Comparison of ENCODE assay signal across 9 cellular contexts in the genomic region with DNA sequence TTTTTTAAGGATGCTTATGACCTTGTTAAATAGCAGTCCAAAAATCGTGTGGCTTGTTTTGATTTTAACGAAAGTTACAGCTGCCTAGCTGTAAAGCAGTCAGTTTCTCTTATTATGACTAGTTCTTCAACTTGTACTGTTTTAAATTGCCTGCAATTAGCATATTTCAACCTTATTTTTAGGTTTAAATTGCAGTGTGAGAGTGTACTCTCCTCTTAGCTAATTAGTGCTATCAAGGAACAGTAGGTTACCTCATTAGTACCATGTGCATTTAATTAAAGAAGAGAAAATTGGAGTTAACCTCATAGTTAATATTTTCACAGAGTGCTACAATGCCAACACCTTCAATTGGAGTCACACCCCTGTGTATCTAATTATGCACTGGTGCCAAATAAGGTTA.
"Had no signal": no experiment of that assay in that cellular context is flagged by ENCODE, and none has a peak within 500 bp of the region (broad histone marks: within the 10 kb centered on the region; RNA-seq: fewer than 3 reads in every experiment).

No MANE protein-coding gene starts in this region.

- H3K27ac ChIP-seq: HL-60, KMS-11 had no signal

- FAIRE-seq: H1, H54, HepG2 had no signal

- H3K4me3 ChIP-seq: GM23338 had no signal

- H2AFZ ChIP-seq: GM23338 had no signal

- H3K9ac ChIP-seq: KMS-11 had no signal

- ATAC-seq: GM23338, HepG2 had no signal

- H3K4me2 ChIP-seq: GM23338, KMS-11 had no signal

- DNase-seq: H9, HCEC 1CT, KBM-7 had no signal
